Comparison of ENCODE assay signal across 16 cellular contexts in the genomic region with DNA sequence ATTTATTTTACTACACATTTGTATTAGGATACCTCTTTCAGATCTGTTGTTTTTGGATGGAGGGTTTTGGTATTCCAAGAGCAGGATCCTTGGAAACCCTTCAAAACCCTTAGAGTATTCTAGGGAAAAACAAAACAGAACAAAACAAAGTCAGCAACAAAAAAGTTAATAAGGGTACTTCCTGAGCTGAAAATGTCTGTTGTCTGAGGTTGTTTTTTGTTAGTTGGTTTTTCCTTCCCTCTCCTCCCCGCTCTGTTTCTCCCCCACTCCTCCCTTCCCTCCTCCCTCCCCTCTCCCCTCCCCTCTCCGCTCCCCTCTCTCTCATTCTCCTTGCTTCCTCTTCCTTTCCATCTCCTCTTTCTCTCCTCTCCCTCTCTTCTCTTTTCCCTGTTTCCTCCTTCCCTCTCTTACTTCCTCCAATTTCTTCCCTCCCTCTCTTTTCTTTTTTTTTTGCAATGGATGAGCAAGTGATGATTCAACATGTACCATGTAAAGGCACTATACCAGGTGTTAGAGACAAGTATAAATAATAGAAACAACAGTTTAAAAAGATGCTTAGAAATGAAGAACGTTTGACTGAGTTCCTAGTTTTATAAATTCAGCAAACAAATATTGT.
DNase-seq lines count a peak whose midpoint lies in the region; ATAC-seq and TF ChIP-seq lines count a peak whose summit lies in the region.
"Had no signal": no experiment of that assay in that cellular context is flagged by ENCODE, and none has a peak within 500 bp of the region (broad histone marks: within the 10 kb centered on the region; RNA-seq: fewer than 3 reads in every experiment).

No MANE protein-coding gene starts in this region.

- WGBS in tibial nerve, 2 donors: 61 to 64% methylated on average over 3 of the region's 3 CpGs

- no peak overlapping the region for H3K4me3 ChIP-seq in HEK293 (ENCODE audit: low read depth, low read length)
- H3K4me3 ChIP-seq in fibroblast of mammary gland (ENCODE audit: control insufficient read depth, low read depth, low read length): no peak overlapping the region
- H3K4me3 ChIP-seq in tibial nerve: no peak overlapping the region
- H3K4me3 ChIP-seq: SJSA1 had no signal

- TF ChIP-seq CTCF in HEK293 (tag by site-specific recombination; IDR thresholded peaks at IDR 0.05) (no peak), fibroblast of mammary gland (conservative IDR thresholded peaks at IDR 0.05; ENCODE audit: control insufficient read depth, insufficient read depth, low read depth, low read length) (no peak), progenitor cell of endocrine pancreas (IDR thresholded peaks at IDR 0.05; ENCODE audit: unreplicated experiment) (no peak), tibial nerve (IDR thresholded peaks at IDR 0.05) (no peak)

- H3K27me3 Mint-ChIP-seq in T-helper 17 cell: no peaks in the 10 kb centered on the region
- no peaks in the 10 kb centered on the region for H3K27me3 Mint-ChIP-seq in progenitor cell of endocrine pancreas
- H3K27me3 Mint-ChIP-seq: B cell; CD4-positive, CD25-positive, alpha-beta regulatory T cell had no signal

- ATAC-seq in T-helper 17 cell (no peak), HG02610 (IDR thresholded peaks at IDR 0.05; ENCODE audit: unreplicated experiment) (no peak)

- no peaks in the 10 kb centered on the region for H3K36me3 Mint-ChIP-seq in T-helper 17 cell (ENCODE audit: low read depth)
- H3K36me3 Mint-ChIP-seq in progenitor cell of endocrine pancreas (ENCODE audit: insufficient read depth): peaks cover 1% of the 10 kb centered on the region

- H3K27ac Mint-ChIP-seq in T-helper 17 cell (no peak overlapping the region), progenitor cell of endocrine pancreas (peak overlapping the region; percentile 9)
- H3K27ac Mint-ChIP-seq: B cell; CD4-positive, CD25-positive, alpha-beta regulatory T cell; H9 had no signal

- peaks cover 2% of the 10 kb centered on the region for H3K4me1 Mint-ChIP-seq in T-helper 17 cell
- H3K4me1 Mint-ChIP-seq in progenitor cell of endocrine pancreas (ENCODE audit: low read depth): peaks cover 2% of the 10 kb centered on the region

- POLR2A ChIA-PET in HEK293 (lab: Yijun Ruan, JAX): no interaction called here

- peaks cover 3% of the 10 kb centered on the region for H3K9me3 Mint-ChIP-seq in progenitor cell of endocrine pancreas (ENCODE audit: low read depth)
- H3K9me3 Mint-ChIP-seq: CD4-positive, CD25-positive, alpha-beta regulatory T cell; H9 had no signal

- CTCF ChIA-PET in HEK293 (lab: Yijun Ruan, JAX): no interaction called here

- TF ChIP-seq POLR2A in tibial nerve (IDR thresholded peaks at IDR 0.05): no peak

- no peak for DNase-seq in T-helper 17 cell
- peak; percentile 13 for DNase-seq in fibroblast of mammary gland (ENCODE audit: low read depth)
- no peak for DNase-seq in progenitor cell of endocrine pancreas (ENCODE audit: low spot score, unreplicated experiment)
- no peak for DNase-seq in tibial nerve (ENCODE audit: low spot score in 2 of 2)
- no peak for DNase-seq in central memory CD4-positive, alpha-beta T cell
- DNase-seq: CD4-positive, CD25-positive, alpha-beta regulatory T cell; H9; KG1; NCI-H1048; NCI-H1436 treated with DMSO at 0.1 percent for 48 hours; NCI-H2081; NCI-H510A had no signal

- 0 out of 2 replicates have a peak, but pooled peaks cover 2% of the 10 kb centered on the region for H3K4me1 ChIP-seq in HEK293 (ENCODE audit: control insufficient read depth, insufficient read depth, low read length)
- peaks cover 0 to 8% (median 0%) of the 10 kb centered on the region in 4 donors for H3K4me1 ChIP-seq in tibial nerve
- H3K4me1 ChIP-seq: SJSA1 had no signal

- H3K36me3 ChIP-seq in HEK293 (ENCODE audit: control insufficient read depth in 2 of 2, insufficient read depth in 1 of 2, low read length in 2 of 2) (no peaks in the 10 kb centered on the region), tibial nerve (no peaks in the 10 kb centered on the region)
- H3K36me3 ChIP-seq: SJSA1 had no signal

- H3K27me3 ChIP-seq in tibial nerve: no peaks in the 10 kb centered on the region
- H3K27me3 ChIP-seq: SJSA1 had no signal

- no peaks in the 10 kb centered on the region for H3K9me3 ChIP-seq in HEK293 (ENCODE audit: control insufficient read depth, insufficient read depth, low read depth, low read length)
- H3K9me3 ChIP-seq in T-helper 17 cell (ENCODE audit: control insufficient read depth, low read length, poor library complexity, severe bottlenecking): no peaks in the 10 kb centered on the region
- no peaks in the 10 kb centered on the region for H3K9me3 ChIP-seq in tibial nerve
- H3K9me3 ChIP-seq: SJSA1 had no signal

- no peak overlapping the region for H3K27ac ChIP-seq in HEK293 (ENCODE audit: extremely low read depth, low read depth, low read length)
- no peak overlapping the region for H3K27ac ChIP-seq in tibial nerve
- H3K27ac ChIP-seq: SJSA1 had no signal

- no peak for TF ChIP-seq EP300 in tibial nerve (IDR thresholded peaks at IDR 0.05)

- peak overlapping the region; percentile 0 for H3K4me3 Mint-ChIP-seq in T-helper 17 cell
- no peak overlapping the region for H3K4me3 Mint-ChIP-seq in progenitor cell of endocrine pancreas (ENCODE audit: low read depth)
- H3K4me3 Mint-ChIP-seq: B cell; CD4-positive, CD25-positive, alpha-beta regulatory T cell; H9 had no signal

TF ChIP-seq in HEK293, 187 proteins besides CTCF, POLR2A, EP300 and RAD21:
- TF ChIP-seq ZFP41 (tag by site-specific recombination; IDR thresholded peaks at IDR 0.05; ENCODE audit: borderline replicate concordance): no peak
- peak; percentile 33; the same call in 1 of the 2 replicates for TF ChIP-seq PRDM1 (tag by site-specific recombination; IDR thresholded peaks at IDR 0.05)
